In the genomic region with DNA sequence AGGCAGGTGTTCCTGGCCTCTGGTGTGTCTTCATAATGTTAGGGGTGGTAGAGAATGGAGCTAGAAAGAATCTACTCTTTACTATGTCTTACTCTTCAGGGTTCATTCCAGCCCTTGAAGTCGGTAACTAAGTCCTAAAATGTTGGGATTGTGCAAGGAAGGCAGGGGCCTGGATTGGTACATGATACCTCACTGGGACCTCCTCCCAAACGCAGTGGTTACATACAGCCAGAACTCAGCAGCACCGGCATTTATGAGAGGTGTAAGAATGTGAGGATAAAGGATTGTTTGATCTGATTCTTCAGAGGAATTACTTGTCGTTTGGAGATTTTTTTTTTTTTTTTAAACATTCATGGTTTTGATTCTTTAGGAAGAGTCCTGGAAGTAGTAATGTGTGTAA, we compare ENCODE assay signal across 12 cellular contexts. TPM values are rescaled to one million over a fixed set of nuclear protein-coding genes. Genes with fewer than 3 reads are reported as not detected.
DNase-seq lines count a peak whose midpoint lies in the region; ATAC-seq and TF ChIP-seq lines count a peak whose summit lies in the region.
"Had no signal": no experiment of that assay in that cellular context is flagged by ENCODE, and none has a peak within 500 bp of the region (broad histone marks: within the 10 kb centered on the region; RNA-seq: fewer than 3 reads in every experiment).

No MANE protein-coding gene starts in this region.

- H3K36me3 ChIP-seq in CD4-positive, CD25-positive, alpha-beta regulatory T cell (ENCODE audit: control insufficient read depth, insufficient read depth, low read length): peaks cover 60% of the 10 kb centered on the region
- H3K36me3 ChIP-seq in HUES48 (ENCODE audit: control insufficient read depth, insufficient read depth, low read length) (peaks cover 86% of the 10 kb centered on the region), Karpas-422 (ENCODE audit: insufficient read depth, low read length) (peaks cover 67% of the 10 kb centered on the region)

- no peak overlapping the region for H2AFZ ChIP-seq in Karpas-422 (ENCODE audit: low read length)

- H3K27me3 Mint-ChIP-seq in CD4-positive, CD25-positive, alpha-beta regulatory T cell: no peaks in the 10 kb centered on the region
- H3K27me3 Mint-ChIP-seq in osteocyte (ENCODE audit: unreplicated experiment): no peaks in the 10 kb centered on the region

- no peaks in the 10 kb centered on the region for H3K9me3 ChIP-seq in CD4-positive, CD25-positive, alpha-beta regulatory T cell (ENCODE audit: control insufficient read depth in 2 of 2, low read length in 2 of 2)
- H3K9me3 ChIP-seq in HUES48 (ENCODE audit: control insufficient read depth, insufficient read depth, low read length) (no peaks in the 10 kb centered on the region), Karpas-422 (ENCODE audit: low read length) (no peaks in the 10 kb centered on the region)
- H3K9me3 ChIP-seq: prostate gland had no signal

- no peak for ATAC-seq in CD4-positive, CD25-positive, alpha-beta regulatory T cell (ENCODE audit: low read depth in 2 of 2)

- TF ChIP-seq CTCF in coronary artery (IDR thresholded peaks at IDR 0.05) (no peak), osteocyte (IDR thresholded peaks at IDR 0.05) (no peak)

- no peak for DNase-seq in CD4-positive, CD25-positive, alpha-beta regulatory T cell
- DNase-seq in coronary artery (ENCODE audit: low spot score) (no peak), osteocyte (ENCODE audit: extremely low spot score, unreplicated experiment) (no peak), SKM-1 treated with dmso at 0.1 percent for 144 hours (lab: John Stamatoyannopoulos, UW; ENCODE audit: unreplicated experiment) (no peak), HCEC 1CT (no peak), Karpas-422 (no peak)
- DNase-seq in effector CD4-positive, alpha-beta T cell: no peak
- DNase-seq: DMS79 treated with DMSO at 0.1 percent for 48 hours, NCI-H2171 treated with DMSO at 0.1 percent for 48 hours, Right ventricle myocardium superior had no signal

- H3K9ac ChIP-seq in HUES48 (ENCODE audit: low read depth, low read length): no peak overlapping the region
- no peak overlapping the region for H3K9ac ChIP-seq in Karpas-422 (ENCODE audit: low read length)

- peaks cover 36% of the 10 kb centered on the region for H3K36me3 Mint-ChIP-seq in CD4-positive, CD25-positive, alpha-beta regulatory T cell
- H3K36me3 Mint-ChIP-seq in osteocyte (ENCODE audit: unreplicated experiment): peaks cover 33% of the 10 kb centered on the region

- H3K4me1 Mint-ChIP-seq in CD4-positive, CD25-positive, alpha-beta regulatory T cell: peaks cover 23 to 66% (median 54%) of the 10 kb centered on the region in 4 donors
- peaks cover 60% of the 10 kb centered on the region for H3K4me1 Mint-ChIP-seq in osteocyte (ENCODE audit: unreplicated experiment)

- H3K4me3 ChIP-seq in CD4-positive, CD25-positive, alpha-beta regulatory T cell (ENCODE audit: low read depth, low read length): no peak overlapping the region
- no peak overlapping the region for H3K4me3 ChIP-seq in HUES48 (ENCODE audit: low read depth, low read length)
- H3K4me3 ChIP-seq in coronary artery: no peak overlapping the region
- no peak overlapping the region for H3K4me3 ChIP-seq in Karpas-422 (ENCODE audit: low read length)
- H3K4me3 ChIP-seq: prostate gland had no signal

- peak overlapping the region in 2 of 3 donors; percentile 84 to 94 for H3K27ac Mint-ChIP-seq in CD4-positive, CD25-positive, alpha-beta regulatory T cell
- H3K27ac Mint-ChIP-seq in osteocyte (ENCODE audit: unreplicated experiment): peak overlapping the region; percentile 39

- peak overlapping the region in 1 of 4 donors; percentile 3 for H3K4me3 Mint-ChIP-seq in CD4-positive, CD25-positive, alpha-beta regulatory T cell
- H3K4me3 Mint-ChIP-seq in osteocyte (ENCODE audit: unreplicated experiment): no peak overlapping the region

- no peaks in the 10 kb centered on the region for H3K9me2 ChIP-seq in Karpas-422 (replicated peaks; ENCODE audit: insufficient read depth, low read length)

- H4K20me1 ChIP-seq in Karpas-422 (ENCODE audit: insufficient read depth, low read depth, low read length): peaks cover 28% of the 10 kb centered on the region

- H3K9me3 Mint-ChIP-seq in CD4-positive, CD25-positive, alpha-beta regulatory T cell: no peaks in the 10 kb centered on the region
- H3K9me3 Mint-ChIP-seq in osteocyte (ENCODE audit: unreplicated experiment): no peaks in the 10 kb centered on the region

- peaks cover 56% of the 10 kb centered on the region for H3K79me2 ChIP-seq in Karpas-422 (ENCODE audit: low read length)

- no peak overlapping the region for H3K4me2 ChIP-seq in Karpas-422 (ENCODE audit: low read depth, low read length, poor library complexity, severe bottlenecking)

- no peaks in the 10 kb centered on the region for H3K27me3 ChIP-seq in CD4-positive, CD25-positive, alpha-beta regulatory T cell (ENCODE audit: control insufficient read depth, insufficient read depth, low read length)
- H3K27me3 ChIP-seq in HUES48 (ENCODE audit: control insufficient read depth, insufficient read depth, low read length) (no peaks in the 10 kb centered on the region), Karpas-422 (ENCODE audit: low read length) (no peaks in the 10 kb centered on the region)

- peak overlapping the region; percentile 52 for H3K27ac ChIP-seq in CD4-positive, CD25-positive, alpha-beta regulatory T cell (ENCODE audit: insufficient read depth, low read length, poor library complexity, severe bottlenecking)
- H3K27ac ChIP-seq in HUES48 (ENCODE audit: low read depth, low read length): peak overlapping the region; percentile 11
- peak overlapping the region; percentile 25 to 38 for H3K27ac ChIP-seq in coronary artery
- H3K27ac ChIP-seq in Karpas-422 (ENCODE audit: low read length): no peak overlapping the region

- peaks cover 34% of the 10 kb centered on the region for H3K4me1 ChIP-seq in CD4-positive, CD25-positive, alpha-beta regulatory T cell (ENCODE audit: control insufficient read depth, insufficient read depth, low read length, poor library complexity, severe bottlenecking)
- H3K4me1 ChIP-seq in HUES48 (ENCODE audit: control insufficient read depth, insufficient read depth, low read length) (peaks cover 48% of the 10 kb centered on the region), Karpas-422 (ENCODE audit: low read length) (peaks cover 39% of the 10 kb centered on the region)

RNA-seq across cellular contexts. Expression of a gene that starts 6.9 kb away (rescaled TPM):
- total RNA-seq in CD4-positive, CD25-positive, alpha-beta regulatory T cell: 21.1 TPM
- polyA plus RNA-seq in CD4-positive, CD25-positive, alpha-beta regulatory T cell: 10 to 100 TPM; 20.0 to 35.0 (median 22.8) TPM
- total RNA-seq in osteocyte: 12.9 and 15.7 TPM in 2 replicates
- 14.4 and 75.0 TPM in 2 replicates for total RNA-seq in Karpas-422 (2014; rRNA removed; shearing (Covaris generic); ENCODE audit: low replicate concordance)

RNA-seq across cellular contexts. Expression of a gene that starts 18.2 kb away (rescaled TPM):
- 110 TPM for total RNA-seq in CD4-positive, CD25-positive, alpha-beta regulatory T cell
- polyA plus RNA-seq in CD4-positive, CD25-positive, alpha-beta regulatory T cell: 100 to 1,000 TPM; 153 to 201 (median 160) TPM
- total RNA-seq in osteocyte: 130 TPM in 2 replicates
- 84.2 and 128 TPM in 2 replicates for total RNA-seq in Karpas-422 (2014; rRNA removed; shearing (Covaris generic); ENCODE audit: low replicate concordance)
